8 cellular contexts compared by ENCODE assay signal in the genomic region with DNA sequence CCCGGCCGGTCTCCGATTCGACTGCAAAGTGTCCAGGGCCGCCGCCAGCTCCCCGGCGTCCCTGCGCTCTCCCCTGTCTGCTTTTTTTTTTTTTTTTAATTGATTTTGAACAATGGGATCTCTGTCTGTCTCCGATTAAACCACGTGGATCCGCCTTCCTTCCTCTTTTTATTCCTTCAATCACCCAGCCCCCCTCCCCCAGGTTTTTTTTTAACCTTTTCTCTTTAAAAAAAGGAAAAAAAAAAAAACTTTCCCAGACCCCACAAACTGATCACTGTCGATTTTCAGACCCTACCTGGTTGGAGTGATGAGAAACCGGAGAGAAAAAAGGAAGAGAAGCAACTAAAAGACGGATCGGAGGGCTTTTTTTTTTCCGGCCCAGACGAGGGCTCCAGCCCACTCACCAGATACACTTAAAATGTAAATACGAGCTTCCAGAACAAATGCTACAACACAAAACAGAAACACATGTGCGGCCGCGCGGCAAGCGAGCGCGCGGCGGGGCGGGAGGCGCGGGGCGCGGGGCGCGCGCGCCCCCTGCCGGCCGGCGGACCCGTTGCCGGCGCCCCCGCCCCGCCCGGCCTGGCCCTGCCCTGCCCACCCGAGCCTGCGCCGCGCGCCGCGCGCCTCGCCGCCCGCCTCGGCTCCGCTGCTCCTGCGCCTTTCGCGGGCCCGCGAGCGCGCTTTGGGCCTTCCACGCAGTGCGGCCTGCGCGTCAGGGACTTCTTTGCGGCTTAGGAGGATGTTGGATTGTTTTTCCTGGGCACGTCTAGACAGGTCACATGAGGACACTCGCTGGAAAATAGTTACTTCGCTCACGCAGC. TPM values are rescaled to one million over a fixed set of nuclear protein-coding genes. Genes with fewer than 3 reads are reported as not detected.
DNase-seq lines count a peak whose midpoint lies in the region; ATAC-seq and TF ChIP-seq lines count a peak whose summit lies in the region.

TSS of gene RCC2 (minus strand) at position 428 of the 824 bp plus-strand sequence. CDS start 1,163 bp downstream, outside the sequence.

- H3K36me3 Mint-ChIP-seq in T-helper 17 cell (ENCODE audit: low read depth) = no peaks in the 10 kb centered on the region

- intact Hi-C loops in right cardiac atrium (cut with DNase I) (no loop called here), vagina (cut with DNase I) (no loop called here)

- DNase-seq in DND-41 (peak; percentile 77), HCEC 1CT (peak; percentile 77), NCI-H1092 treated with DMSO at 0.1 percent for 48 hours (lab: John Stamatoyannopoulos, UW) (peak; percentile 89), T-helper 17 cell (peak; percentile 53 to 74 (median 74)), anterior cingulate cortex (lab: John Stamatoyannopoulos, UW) (peak in 52 of 58 donors; percentile 16 to 76 (median 44)), right cardiac atrium (peak; percentile 79 to 91 (median 90)), putamen (ENCODE audit: low spot score) (peak; percentile 79), vagina (ENCODE audit: extremely low spot score in 2 of 2) (no peak)

- H3K27ac ChIP-seq in DND-41 (ENCODE audit: low read length) (peak within 1 kb of the TSS; percentile 95), right cardiac atrium (ENCODE audit: low read length) (peak within 1 kb of the TSS; percentile 91), vagina (peak within 1 kb of the TSS; percentile 89)

- H3K4me3 Mint-ChIP-seq in T-helper 17 cell = peak within 1 kb of the TSS; percentile 95

- peak within 1 kb of the TSS; percentile 85 for H3K4me2 ChIP-seq in DND-41 (ENCODE audit: insufficient read depth, low read length)

- peak; percentile 20 for TF ChIP-seq CTCF in DND-41 (IDR thresholded peaks at IDR 0.05; ENCODE audit: borderline replicate concordance, extremely low read depth, low read length, poor library complexity, severe bottlenecking)
- no peak for TF ChIP-seq CTCF in vagina (IDR thresholded peaks at IDR 0.05)

- H3K36me3 ChIP-seq in DND-41 (ENCODE audit: insufficient read depth, low read length) = peaks cover 34% of the 10 kb centered on the region
- H3K36me3 ChIP-seq in vagina = no peaks in the 10 kb centered on the region

- WGBS in right cardiac atrium = under 1% methylated on average over 75 of the region's 75 CpGs

- H3K27me3 ChIP-seq in DND-41 (ENCODE audit: insufficient read depth, low read length, poor library complexity) (no peaks in the 10 kb centered on the region), right cardiac atrium (ENCODE audit: control insufficient read depth, insufficient read depth) (no peaks in the 10 kb centered on the region), vagina (no peaks in the 10 kb centered on the region)

- H4K20me1 ChIP-seq in DND-41 (ENCODE audit: insufficient read depth, low read length) = peaks cover 30% of the 10 kb centered on the region

- H3K79me2 ChIP-seq in DND-41 (ENCODE audit: insufficient read depth, low read length) = peaks cover 57% of the 10 kb centered on the region

- ATAC-seq in DND-41 (ENCODE audit: insufficient read depth, low read depth) (peak; percentile 69), T-helper 17 cell (peak; percentile 85), right cardiac atrium (peak; percentile 83 to 88)

- peak within 1 kb of the TSS; percentile 97 for H2AFZ ChIP-seq in DND-41 (ENCODE audit: low read depth, low read length)

- no peak for TF ChIP-seq POLR2A in vagina (IDR thresholded peaks at IDR 0.05)

- peak within 1 kb of the TSS; percentile 95 for H3K27ac Mint-ChIP-seq in T-helper 17 cell

- H3K27me3 Mint-ChIP-seq in T-helper 17 cell = no peaks in the 10 kb centered on the region

- peak within 1 kb of the TSS; percentile 81 to 99 for H3K4me3 ChIP-seq in DND-41 (ENCODE audit: low read depth in 1 of 2, low read length in 2 of 2)
- peak within 1 kb of the TSS; percentile 99 for H3K4me3 ChIP-seq in right cardiac atrium (ENCODE audit: low read length)
- peak within 1 kb of the TSS; percentile 79 to 90 for H3K4me3 ChIP-seq in vagina

- peak within 1 kb of the TSS; percentile 92 for H3K9ac ChIP-seq in DND-41 (ENCODE audit: low read depth, low read length)

- H3K4me1 Mint-ChIP-seq in T-helper 17 cell = peaks cover 17% of the 10 kb centered on the region

- H3K4me1 ChIP-seq in DND-41 (ENCODE audit: insufficient read depth, low read length) = peaks cover 54% of the 10 kb centered on the region
- no peaks in the 10 kb centered on the region for H3K4me1 ChIP-seq in right cardiac atrium (ENCODE audit: control insufficient read depth, insufficient read depth, low read length)
- peaks cover 50% of the 10 kb centered on the region for H3K4me1 ChIP-seq in vagina

- H3K9me3 ChIP-seq in DND-41 (ENCODE audit: insufficient read depth, low read length, severe bottlenecking) = no peaks in the 10 kb centered on the region
- H3K9me3 ChIP-seq in T-helper 17 cell (ENCODE audit: control insufficient read depth, low read length, poor library complexity, severe bottlenecking) = no peaks in the 10 kb centered on the region
- no peaks in the 10 kb centered on the region for H3K9me3 ChIP-seq in right cardiac atrium (ENCODE audit: control insufficient read depth, low read length)
- no peaks in the 10 kb centered on the region for H3K9me3 ChIP-seq in vagina

RNA-seq across cellular contexts. Expression of gene RCC2, which starts in this region (rescaled TPM):
- 10 to 100 TPM; 30.3 to 35.3 TPM for total RNA-seq in T-helper 17 cell
- 10 to 100 TPM; 12.1 to 19.0 (median 14.9) TPM for total RNA-seq in right cardiac atrium
- polyA plus RNA-seq in right cardiac atrium = 7.8 TPM
- total RNA-seq in vagina = 31.2 TPM

Comparison
In these comparisons a context has a peak if more than half of its experiments do, and no peak if none do; other contexts are left out.
1. DNase-seq: peak in DND-41 (single experiment), HCEC 1CT (single experiment), NCI-H1092 treated with DMSO at 0.1 percent for 48 hours (single experiment), T-helper 17 cell (3 of 3), anterior cingulate cortex (52 of 58), right cardiac atrium (3 of 3) and putamen (single experiment); none in vagina (0 of 2).
2. Peak in every context shown above with its lines, with median percentiles within 50 percentile points of each other: ATAC-seq, H3K27ac ChIP-seq and H3K4me3 ChIP-seq.